In genomic region chr5:8577792-8578191, GRCh38 we compare ENCODE assay signal across 1 cellular context.
TF ChIP-seq lines count a peak whose summit lies in the region.

No MANE protein-coding gene starts in this region.

TF ChIP-seq in GM23338, 12 proteins besides CTCF, POLR2A, EP300 and RAD21 (continued from another document):
- TF ChIP-seq REST (IDR thresholded peaks at IDR 0.05; ENCODE audit: unreplicated experiment) = no peak
